Comparison of ENCODE assay signal across 35 cellular contexts in genomic region chr9:22535780-22536179, GRCh38.
"Had no signal": no experiment of that assay in that cellular context is flagged by ENCODE, and none has a peak within 500 bp of the region (broad histone marks: within the 10 kb centered on the region; RNA-seq: fewer than 3 reads in every experiment).

No MANE protein-coding gene starts in this region.

- H3K27me3 ChIP-seq: MG63 had no signal

- H3K4me3 ChIP-seq: MG63 had no signal

- H3K9me3 ChIP-seq: MG63 had no signal

- DNase-seq: Kasumi-1, MG63, MM.1S, MV-4-11, NCI-H1048, NCI-H1092, NCI-H1092 treated with DMSO at 0.1 percent for 48 hours, NCI-H1105, NCI-H1105 treated with DMSO at 0.1 percent for 48 hours, NCI-H1417, NCI-H1417 treated with DMSO at 0.1 percent for 48 hours, NCI-H1436, NCI-H1436 treated with DMSO at 0.1 percent for 48 hours, NCI-H146, NCI-H1694, NCI-H1694 treated with DMSO at 0.1 percent for 48 hours, NCI-H187, NCI-H187 treated with DMSO at 0.1 percent for 48 hours, NCI-H1930, NCI-H2029, NCI-H2029 treated with DMSO at 0.1 percent for 48 hours, NCI-H2081, NCI-H2081 treated with DMSO at 0.1 percent for 48 hours, NCI-H2107, NCI-H2171, NCI-H2171 treated with DMSO at 0.1 percent for 48 hours, NCI-H2227 treated with DMSO at 0.1 percent for 48 hours, NCI-H226, NCI-H345, NCI-H446, NCI-H446 treated with DMSO at 0.1 percent for 48 hours, NCI-H510A, NCI-H510A treated with DMSO at 0.1 percent for 48 hours, NCI-H524, NCI-H524 treated with DMSO at 0.1 percent for 48 hours had no signal

- H3K36me3 ChIP-seq: MG63 had no signal
